Comparison of ENCODE assay signal across 38 cellular contexts in the genomic region with DNA sequence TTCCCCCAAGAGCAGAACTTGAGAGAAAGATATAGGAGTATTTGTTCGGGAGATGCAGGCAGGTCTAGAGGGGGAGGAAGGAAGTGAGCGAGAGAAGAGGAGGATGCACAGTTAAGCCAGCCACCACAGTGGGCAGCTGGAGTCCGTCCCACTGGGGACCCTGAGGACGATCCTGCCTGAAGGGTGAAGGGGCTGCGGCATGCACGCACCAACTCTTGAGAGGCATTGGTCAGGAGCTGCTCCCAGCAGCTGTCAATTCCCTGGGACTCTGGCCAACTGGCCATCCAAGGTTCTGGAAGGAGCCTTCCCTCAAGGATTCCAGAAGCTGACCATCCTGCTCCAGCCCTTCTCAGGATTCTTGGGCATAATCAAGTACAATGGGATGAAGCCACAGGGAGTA.
"Had no signal": no experiment of that assay in that cellular context is flagged by ENCODE, and none has a peak within 500 bp of the region (broad histone marks: within the 10 kb centered on the region; RNA-seq: fewer than 3 reads in every experiment).

No MANE protein-coding gene starts in this region.

- H3K4me1 ChIP-seq: body of pancreas, breast epithelium, Peyer's patch had no signal

- DNase-seq: activated B cell treated with CpG ODN at 0.5 μM for 24 hours; activated CD4-positive, alpha-beta memory T cell treated with anti-CD3 and anti-CD28 coated beads for 36 hours; activated CD4-positive, alpha-beta T cell treated with anti-CD3 and anti-CD28 coated beads for 4 hours; activated CD4-positive, alpha-beta T cell treated with anti-CD3 and anti-CD28 coated beads, Interleukin-2, amount 50 U/mL, for 1 hour; activated CD4-positive, CD25-positive, alpha-beta regulatory T cell treated with anti-CD3 and anti-CD28 coated beads, Interleukin-2, amount 50 U/mL, for 72 hours; activated CD8-positive, alpha-beta memory T cell treated with anti-CD3 and anti-CD28 coated beads, Interleukin-2, amount 50 U/mL, for 4 hours; activated effector memory CD4-positive, alpha-beta T cell treated with anti-CD3 and anti-CD28 coated beads, Interleukin-2, amount 50 U/mL, for 16 hours; activated naive CD4-positive, alpha-beta T cell treated with Interleukin-2 at 50 U/mL for 16 hours; activated naive CD8-positive, alpha-beta T cell treated with anti-CD3 and anti-CD28 coated beads, Interleukin-2, amount 10 ng/mL, durations not matched to agents 7 days and 5 days; activated T-cell treated with anti-CD3 and anti-CD28 coated beads for 4 hours; activated T-cell treated with anti-CD3 and anti-CD28 coated beads, Interleukin-2, amount 50 U/mL, for 72 hours; body of pancreas; MM.1S; NCI-H1092 treated with DMSO at 0.1 percent for 48 hours; NCI-H1417; NCI-H146; NCI-H187; NCI-H2029 treated with DMSO at 0.1 percent for 48 hours; NCI-H2107; NCI-H2171; NCI-H510A; NCI-H526; NCI-H748 treated with DMSO at 0.1 percent for 48 hours; NK-92 treated with Interleukin-12 subunit alpha and Interleukin-12 subunit beta, amount 100 ng/mL, for 24 hours; PC-3; RPMI8226; SIG-M5; T-helper 2 cell; T-helper 9 cell had no signal

- H3K4me2 ChIP-seq: KMS-11 had no signal

- H3K9ac ChIP-seq: KMS-11 had no signal

- H3K27ac ChIP-seq: body of pancreas, breast epithelium, KMS-11, Peyer's patch, VCaP had no signal

- H3K4me1 Mint-ChIP-seq: activated B cell treated with CpG ODN at 0.5 μM for 24 hours; activated naive CD4-positive, alpha-beta T cell treated with anti-CD3 and anti-CD28 coated beads, Interleukin-2, amount 50 U/mL, for 24 hours; activated naive CD8-positive, alpha-beta T cell treated with anti-CD3 and anti-CD28 coated beads, Interleukin-2, amount 10 ng/mL, durations not matched to agents 7 days and 5 days; activated T-helper 17 cell treated with anti-CD3 and anti-CD28 coated beads, Interleukin-2, amount 50 U/mL, for 72 hours; T-cell had no signal

- H3K36me3 ChIP-seq: breast epithelium, Peyer's patch had no signal

- H3K4me3 ChIP-seq: body of pancreas, breast epithelium, Peyer's patch had no signal

- H3K4me3 Mint-ChIP-seq: activated B cell treated with CpG ODN at 0.5 μM for 24 hours; activated CD4-positive, alpha-beta memory T cell treated with anti-CD3 and anti-CD28 coated beads for 36 hours; activated naive CD4-positive, alpha-beta T cell treated with anti-CD3 and anti-CD28 coated beads, Interleukin-2, amount 50 U/mL, for 24 hours; activated naive CD8-positive, alpha-beta T cell treated with anti-CD3 and anti-CD28 coated beads, Interleukin-2, amount 10 ng/mL, durations not matched to agents 7 days and 5 days; activated T-cell treated with anti-CD3 and anti-CD28 coated beads, Interleukin-2, amount 50 U/mL, for 72 hours; activated T-helper 17 cell treated with anti-CD3 and anti-CD28 coated beads, Interleukin-2, amount 50 U/mL, for 72 hours; T-cell had no signal

- H3K27ac Mint-ChIP-seq: activated B cell treated with CpG ODN at 0.5 μM for 24 hours; activated CD4-positive, alpha-beta memory T cell treated with anti-CD3 and anti-CD28 coated beads for 36 hours; activated naive CD4-positive, alpha-beta T cell treated with anti-CD3 and anti-CD28 coated beads, Interleukin-2, amount 50 U/mL, for 24 hours; activated naive CD8-positive, alpha-beta T cell treated with anti-CD3 and anti-CD28 coated beads, Interleukin-2, amount 10 ng/mL, durations not matched to agents 7 days and 5 days; activated T-cell treated with anti-CD3 and anti-CD28 coated beads, Interleukin-2, amount 50 U/mL, for 72 hours; activated T-helper 17 cell treated with anti-CD3 and anti-CD28 coated beads, Interleukin-2, amount 50 U/mL, for 72 hours; T-cell had no signal

- H3K27me3 ChIP-seq: body of pancreas, breast epithelium, Peyer's patch had no signal

- ATAC-seq: activated T-cell treated with anti-CD3 and anti-CD28 coated beads, Interleukin-2, amount 50 U/mL, for 72 hours; activated T-helper 17 cell treated with anti-CD3 and anti-CD28 coated beads, Interleukin-2, amount 50 U/mL, for 72 hours; body of pancreas; PC-3; Right ventricle myocardium inferior; SK-N-SH treated with all-trans-retinoic acid at 6 μM for 48 hours; T-cell had no signal

- H3K27me3 Mint-ChIP-seq: activated naive CD8-positive, alpha-beta T cell treated with anti-CD3 and anti-CD28 coated beads, Interleukin-2, amount 10 ng/mL, durations not matched to agents 7 days and 5 days had no signal

- H3K36me3 Mint-ChIP-seq: T-cell had no signal
